In genomic region chr17:43176119-43176570, GRCh38 we compare ENCODE assay signal across 11 cellular contexts. TPM values are rescaled to one million over a fixed set of nuclear protein-coding genes. Genes with fewer than 3 reads are reported as not detected.
DNase-seq lines count a peak whose midpoint lies in the region; ATAC-seq and TF ChIP-seq lines count a peak whose summit lies in the region.
"Had no signal": no experiment of that assay in that cellular context is flagged by ENCODE, and none has a peak within 500 bp of the region (broad histone marks: within the 10 kb centered on the region; RNA-seq: fewer than 3 reads in every experiment).

No MANE protein-coding gene starts in this region.

- no peak for ATAC-seq in HG03139 (IDR thresholded peaks at IDR 0.05; ENCODE audit: unreplicated experiment)

- peaks cover 35 to 38% of the 10 kb centered on the region in 2 donors for H3K36me3 ChIP-seq in ascending aorta
- peaks cover 0 to 34% (median 17%) of the 10 kb centered on the region in 4 donors for H3K36me3 ChIP-seq in transverse colon
- peaks cover 30% of the 10 kb centered on the region for H3K36me3 ChIP-seq in Karpas-422 (ENCODE audit: insufficient read depth, low read length)

- TF ChIP-seq CTCF in ascending aorta (IDR thresholded peaks at IDR 0.05), result no peak
- TF ChIP-seq CTCF in transverse colon (IDR thresholded peaks at IDR 0.05), result no peak

- peaks cover 55% of the 10 kb centered on the region for H3K4me1 Mint-ChIP-seq in activated naive CD4-positive, alpha-beta T cell treated with anti-CD3 and anti-CD28 coated beads, Interleukin-2, amount 50 U/mL, for 24 hours

- no peak overlapping the region for H2AFZ ChIP-seq in Karpas-422 (ENCODE audit: low read length)

- H3K9me2 ChIP-seq in Karpas-422 (replicated peaks; ENCODE audit: insufficient read depth, low read length), result no peaks in the 10 kb centered on the region

- no peak overlapping the region for H3K4me2 ChIP-seq in Karpas-422 (ENCODE audit: low read depth, low read length, poor library complexity, severe bottlenecking)

- peak overlapping the region; percentile 98 for H3K27ac Mint-ChIP-seq in activated naive CD4-positive, alpha-beta T cell treated with anti-CD3 and anti-CD28 coated beads, Interleukin-2, amount 50 U/mL, for 24 hours

- no peaks in the 10 kb centered on the region for H3K27me3 Mint-ChIP-seq in activated naive CD4-positive, alpha-beta T cell treated with anti-CD3 and anti-CD28 coated beads, Interleukin-2, amount 50 U/mL, for 24 hours

- no peak overlapping the region for H3K9ac ChIP-seq in Karpas-422 (ENCODE audit: low read length)

- no peaks in the 10 kb centered on the region for H3K9me3 ChIP-seq in ascending aorta
- no peaks in the 10 kb centered on the region for H3K9me3 ChIP-seq in transverse colon
- H3K9me3 ChIP-seq in Karpas-422 (ENCODE audit: low read length), result no peaks in the 10 kb centered on the region
- H3K9me3 ChIP-seq: vagina had no signal

- H3K4me3 Mint-ChIP-seq in activated naive CD4-positive, alpha-beta T cell treated with anti-CD3 and anti-CD28 coated beads, Interleukin-2, amount 50 U/mL, for 24 hours, result peak overlapping the region; percentile 74

- H3K36me3 Mint-ChIP-seq in activated naive CD4-positive, alpha-beta T cell treated with anti-CD3 and anti-CD28 coated beads, Interleukin-2, amount 50 U/mL, for 24 hours, result peaks cover 7% of the 10 kb centered on the region

- no peaks in the 10 kb centered on the region for H3K9me3 Mint-ChIP-seq in activated naive CD4-positive, alpha-beta T cell treated with anti-CD3 and anti-CD28 coated beads, Interleukin-2, amount 50 U/mL, for 24 hours

- no peak for TF ChIP-seq EP300 in transverse colon (IDR thresholded peaks at IDR 0.05; ENCODE audit: low read depth)

- 29 to 32% methylated on average over 2 of the region's 2 CpGs for WGBS in transverse colon (ENCODE audit: low coverage in 1 of 2), 2 donors

- H4K20me1 ChIP-seq in Karpas-422 (ENCODE audit: insufficient read depth, low read depth, low read length), result no peaks in the 10 kb centered on the region

- H3K27me3 ChIP-seq in ascending aorta, result no peaks in the 10 kb centered on the region
- H3K27me3 ChIP-seq in transverse colon, result no peaks in the 10 kb centered on the region
- no peaks in the 10 kb centered on the region for H3K27me3 ChIP-seq in Karpas-422 (ENCODE audit: low read length)
- H3K27me3 ChIP-seq: vagina had no signal

- H3K4me1 ChIP-seq in ascending aorta (peaks cover 0 to 47% of the 10 kb centered on the region in 2 donors), transverse colon (peaks cover 29 to 71% (median 59%) of the 10 kb centered on the region in 4 donors), Karpas-422 (ENCODE audit: low read length) (peaks cover 9% of the 10 kb centered on the region)

- intact Hi-C loops in ascending aorta (cut with DNase I) (no loop called here), transverse colon (cut with DNase I; ENCODE audit: low total_unique reads) (no loop called here)

- no peak for DNase-seq in activated naive CD4-positive, alpha-beta T cell treated with anti-CD3 and anti-CD28 coated beads, Interleukin-2, amount 50 U/mL, for 16 hours
- DNase-seq in ascending aorta (ENCODE audit: low spot score in 2 of 2) (no peak), mucosa of gallbladder (ENCODE audit: low spot score) (peak; percentile 19), transverse colon (peak; percentile 42), activated gamma-delta T cell (lab: John Stamatoyannopoulos, UW) (no peak), Karpas-422 (no peak)
- DNase-seq: activated CD4-positive, alpha-beta T cell treated with anti-CD3 and anti-CD28 coated beads, Interleukin-2, amount 50 U/mL, for 4 hours had no signal

- peak overlapping the region in 1 of 2 donors; percentile 35 for H3K4me3 ChIP-seq in ascending aorta
- H3K4me3 ChIP-seq in transverse colon, result peak overlapping the region in 1 of 4 donors; percentile 25
- H3K4me3 ChIP-seq in Karpas-422 (ENCODE audit: low read length), result no peak overlapping the region
- H3K4me3 ChIP-seq: vagina had no signal

- in situ Hi-C loops in transverse colon (cut with MboI; ENCODE audit: low pct_ligation_motif_present in 1 of 4, low pct_unique_long_range_greater_than_20kb in 1 of 4, low sequenced_read_pairs in 3 of 4), result loop anchor here in 1 of 4 donors (25.0 kb wide), 1 partner anchor 161 kb away; no protein-coding TSS in a partner anchor

- peaks cover 32% of the 10 kb centered on the region for H3K79me2 ChIP-seq in Karpas-422 (ENCODE audit: low read length)

- peak; percentile 59 for TF ChIP-seq POLR2A in transverse colon (IDR thresholded peaks at IDR 0.05)

- peak overlapping the region; percentile 71 to 99 for H3K27ac ChIP-seq in ascending aorta
- H3K27ac ChIP-seq in transverse colon, result peak overlapping the region; percentile 77 to 99 (median 91)
- no peak overlapping the region for H3K27ac ChIP-seq in Karpas-422 (ENCODE audit: low read length)
- H3K27ac ChIP-seq: vagina had no signal

RNA-seq across cellular contexts. Expression of gene NBR1, which starts 5.1 kb away (rescaled TPM):
- total RNA-seq in ascending aorta, result 45.6 TPM
- total RNA-seq in mucosa of gallbladder, result 119 TPM
- total RNA-seq in transverse colon, result 100 to 1,000 TPM in 2 of 4 donors, 10 to 100 TPM in 2; 62.5 to 156 (median 99.3) TPM
- total RNA-seq in Karpas-422 (2014; rRNA removed; shearing (Covaris generic); ENCODE audit: low replicate concordance), result 49.4 and 49.5 TPM in 2 replicates

RNA-seq across cellular contexts. Expression of gene TMEM106A, which starts 35.5 kb away (rescaled TPM):
- 18.5 TPM for total RNA-seq in ascending aorta
- total RNA-seq in mucosa of gallbladder, result 10.8 TPM
- total RNA-seq in transverse colon, result 10 to 100 TPM in 1 of 4 donors, 1 to 10 TPM in 3; 4.1 to 24.3 (median 7.9) TPM
- 9.0 and 14.5 TPM in 2 replicates for total RNA-seq in Karpas-422 (2014; rRNA removed; shearing (Covaris generic); ENCODE audit: low replicate concordance)

RNA-seq across cellular contexts. Expression of gene BRCA1, which starts 51.0 kb away (rescaled TPM):
- total RNA-seq in ascending aorta (0.85 TPM), mucosa of gallbladder (5.8 TPM), transverse colon (100 to 1,000 TPM in 1 of 4 donors, 1 to 10 TPM in 3; 2.6 to 121 (median 5.8) TPM)
- 46.0 and 49.7 TPM in 2 replicates for total RNA-seq in Karpas-422 (2014; rRNA removed; shearing (Covaris generic); ENCODE audit: low replicate concordance)

RNA-seq across cellular contexts. Expression of gene CCDC200, which starts 52.3 kb away (rescaled TPM):
- total RNA-seq in ascending aorta, result not detected
- total RNA-seq in mucosa of gallbladder, result not detected
- total RNA-seq in transverse colon, result not detected
- total RNA-seq in Karpas-422 (2014; rRNA removed; shearing (Covaris generic); ENCODE audit: low replicate concordance), result not detected in 2 replicates
- total RNA-seq: vagina had no signal

RNA-seq across cellular contexts. Expression of gene RNU2-1, which starts 57.6 kb away (rescaled TPM):
- total RNA-seq in ascending aorta (not detected), mucosa of gallbladder (2,768 TPM), transverse colon (not detected)
- not detected in 2 replicates for total RNA-seq in Karpas-422 (2014; rRNA removed; shearing (Covaris generic); ENCODE audit: low replicate concordance)
- total RNA-seq: glomerular endothelial cell, vagina had no signal

Comparison
In these comparisons a context has a peak if more than half of its experiments do, and no peak if none do; other contexts are left out.
1. DNase-seq: peak in mucosa of gallbladder (single experiment) and transverse colon (single experiment); none in activated naive CD4-positive, alpha-beta T cell treated with anti-CD3 and anti-CD28 coated beads, Interleukin-2, amount 50 U/mL, for 16 hours (single experiment), ascending aorta (0 of 2), activated gamma-delta T cell (single experiment) and Karpas-422 (single experiment).